ENCODE assay signal across 8 cellular contexts in the genomic region with DNA sequence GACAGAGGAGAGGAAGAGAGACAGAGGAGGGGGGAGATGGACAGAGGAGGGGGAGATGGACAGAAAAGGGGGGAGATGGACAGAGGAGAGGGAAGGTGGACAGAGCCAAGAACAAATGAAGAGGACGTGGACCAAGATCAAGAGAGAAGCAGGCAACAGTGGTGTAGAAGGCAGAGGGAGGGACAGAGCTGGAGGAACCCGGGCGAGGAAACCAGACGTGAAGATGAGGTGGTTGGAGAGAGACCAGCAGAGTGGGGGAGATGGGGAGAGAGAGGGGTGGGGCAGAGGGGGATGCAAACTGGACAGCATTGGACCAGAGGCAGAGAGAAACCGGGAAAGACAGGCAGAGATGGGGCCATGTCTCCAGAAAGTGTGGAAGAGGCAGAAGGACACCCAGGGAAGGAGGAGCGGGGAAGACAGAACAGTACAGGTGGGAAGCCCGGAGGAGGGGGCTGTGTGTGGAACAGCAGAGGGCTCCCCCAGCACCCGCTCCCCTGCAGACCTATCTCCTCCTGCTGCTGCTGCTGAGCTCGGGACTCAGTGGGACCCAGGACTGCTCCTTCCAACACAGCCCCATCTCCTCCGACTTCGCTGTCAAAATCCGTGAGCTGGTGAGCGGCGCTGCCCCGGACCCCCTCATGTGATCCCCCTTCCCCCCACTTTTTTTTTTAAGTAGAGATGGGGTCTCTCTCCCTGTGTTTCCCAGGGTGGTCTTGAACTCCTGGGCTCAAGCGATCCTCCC. TPM values are rescaled to one million over a fixed set of nuclear protein-coding genes. Genes with fewer than 3 reads are reported as not detected.
DNase-seq lines count a peak whose midpoint lies in the region; ATAC-seq and TF ChIP-seq lines count a peak whose summit lies in the region.

No MANE protein-coding gene starts in this region.

- intact Hi-C loops in left ventricle myocardium inferior (cut with micrococcal nuclease) (no loop called here), heart right ventricle (cut with DNase I) (loop anchor here in 1 of 10 donors (2.0 kb wide), 1 partner anchor 67 kb away; no protein-coding TSS in a partner anchor)

- DNase-seq in left ventricle myocardium inferior = no peak
- no peak for DNase-seq in heart right ventricle
- no peak for DNase-seq in SKM-1 treated with dmso at 0.1 percent for 144 hours (lab: John Stamatoyannopoulos, UW; ENCODE audit: unreplicated experiment)
- DNase-seq in NCI-H2081 (lab: John Stamatoyannopoulos, UW) = no peak
- DNase-seq in NCI-H446 (lab: John Stamatoyannopoulos, UW) = no peak

- H3K9me3 Mint-ChIP-seq in activated T-helper 17 cell treated with anti-CD3 and anti-CD28 coated beads, Interleukin-2, amount 50 U/mL, for 72 hours = no peaks in the 10 kb centered on the region

- H3K27ac Mint-ChIP-seq in activated T-helper 17 cell treated with anti-CD3 and anti-CD28 coated beads, Interleukin-2, amount 50 U/mL, for 72 hours = peak overlapping the region; percentile 95

- H3K9ac ChIP-seq in mucosa of rectum (ENCODE audit: low read depth in 1 of 2, low read length in 2 of 2) = peak overlapping the region; percentile 60 to 69

- H3K4me3 ChIP-seq in left ventricle myocardium inferior = peak overlapping the region; percentile 76
- peak overlapping the region in 3 of 10 donors; percentile 11 to 70 (median 67) for H3K4me3 ChIP-seq in heart right ventricle
- H3K4me3 ChIP-seq in mucosa of rectum (ENCODE audit: low read length in 2 of 2) = peak overlapping the region; percentile 76 to 78
- no peak overlapping the region for H3K4me3 ChIP-seq in urinary bladder (ENCODE audit: low read depth, low read length)

- no peak for TF ChIP-seq CTCF in left ventricle myocardium inferior (IDR thresholded peaks at IDR 0.05; ENCODE audit: borderline replicate concordance)
- TF ChIP-seq CTCF in heart right ventricle (IDR thresholded peaks at IDR 0.05) = no peak

- H3K4me1 ChIP-seq in left ventricle myocardium inferior (peaks cover 27% of the 10 kb centered on the region), heart right ventricle (peaks cover 0 to 29% (median 13%) of the 10 kb centered on the region in 9 donors), mucosa of rectum (ENCODE audit: control insufficient read depth in 2 of 2, insufficient read depth in 2 of 2, low read length in 2 of 2) (peaks cover 5 to 8% of the 10 kb centered on the region in 2 donors), urinary bladder (ENCODE audit: insufficient read depth) (no peaks in the 10 kb centered on the region)

- peak overlapping the region; percentile 91 for H3K27ac ChIP-seq in left ventricle myocardium inferior (replicated peaks)
- peak overlapping the region in 5 of 10 donors; percentile 44 to 93 (median 92) for H3K27ac ChIP-seq in heart right ventricle
- peak overlapping the region; percentile 69 to 85 for H3K27ac ChIP-seq in mucosa of rectum (ENCODE audit: low read depth in 2 of 2, low read length in 2 of 2)
- H3K27ac ChIP-seq in urinary bladder (ENCODE audit: low read depth) = peak overlapping the region; percentile 53

- peaks cover 14% of the 10 kb centered on the region for H3K4me1 Mint-ChIP-seq in activated T-helper 17 cell treated with anti-CD3 and anti-CD28 coated beads, Interleukin-2, amount 50 U/mL, for 72 hours

- no peak for ATAC-seq in heart right ventricle
- no peak for ATAC-seq in activated T-helper 17 cell treated with anti-CD3 and anti-CD28 coated beads, Interleukin-2, amount 50 U/mL, for 72 hours (replicated peaks)

- H3K27me3 ChIP-seq in left ventricle myocardium inferior (ENCODE audit: low read depth) (no peaks in the 10 kb centered on the region), heart right ventricle (no peaks in the 10 kb centered on the region), mucosa of rectum (ENCODE audit: control insufficient read depth in 2 of 2, insufficient read depth in 2 of 2, low read length in 2 of 2) (no peaks in the 10 kb centered on the region)

- 64 to 75% methylated on average over 16 of the region's 16 CpGs for WGBS in heart right ventricle, 2 donors
- 64% methylated on average over 16 of the region's 16 CpGs for WGBS in urinary bladder

- peak overlapping the region; percentile 98 for H3K4me3 Mint-ChIP-seq in activated T-helper 17 cell treated with anti-CD3 and anti-CD28 coated beads, Interleukin-2, amount 50 U/mL, for 72 hours

- H3K36me3 ChIP-seq in left ventricle myocardium inferior (no peaks in the 10 kb centered on the region), heart right ventricle (peaks cover 0 to 14% (median 0%) of the 10 kb centered on the region in 9 donors), mucosa of rectum (ENCODE audit: control insufficient read depth in 2 of 2, insufficient read depth in 2 of 2, low read length in 2 of 2) (peaks cover 0 to 5% of the 10 kb centered on the region in 2 donors), urinary bladder (ENCODE audit: insufficient read depth) (no peaks in the 10 kb centered on the region)

- peaks cover 50% of the 10 kb centered on the region for H3K36me3 Mint-ChIP-seq in activated T-helper 17 cell treated with anti-CD3 and anti-CD28 coated beads, Interleukin-2, amount 50 U/mL, for 72 hours (ENCODE audit: low read depth)

- H3K27me3 Mint-ChIP-seq in activated T-helper 17 cell treated with anti-CD3 and anti-CD28 coated beads, Interleukin-2, amount 50 U/mL, for 72 hours = no peaks in the 10 kb centered on the region

- H3K9me3 ChIP-seq in left ventricle myocardium inferior (replicated peaks) (no peaks in the 10 kb centered on the region), heart right ventricle (no peaks in the 10 kb centered on the region), mucosa of rectum (ENCODE audit: control insufficient read depth in 2 of 2, low read length in 2 of 2) (no peaks in the 10 kb centered on the region)

RNA-seq across cellular contexts. Expression of a gene that starts 1.3 kb away (rescaled TPM):
- 3.1 TPM for total RNA-seq in left ventricle myocardium inferior
- total RNA-seq in heart right ventricle = 10 to 100 TPM in 1 of 10 donors, 1 to 10 TPM in 9; 1.6 to 14.8 (median 3.1) TPM
- 10 to 100 TPM in 1 of 2 donors, 1 to 10 TPM in 1; 4.2 to 14.0 TPM for polyA plus RNA-seq in heart right ventricle
- total RNA-seq in activated T-helper 17 cell treated with anti-CD3 and anti-CD28 coated beads, Interleukin-2, amount 50 U/mL, for 72 hours = 10 to 100 TPM; 77.2 to 92.8 TPM
- 3.4 TPM for total RNA-seq in urinary bladder
- polyA plus RNA-seq in urinary bladder = 18.8 TPM

RNA-seq across cellular contexts. Expression of a gene that starts 12.0 kb away (rescaled TPM):
- total RNA-seq in left ventricle myocardium inferior (1,308 TPM), heart right ventricle (1,000 to 10,000 TPM; 1,171 to 1,844 (median 1,328) TPM), urinary bladder (2,198 TPM)
- polyA plus RNA-seq in heart right ventricle (1,000 to 10,000 TPM; 1,376 to 2,740 TPM), urinary bladder (3,726 TPM)
- total RNA-seq in activated T-helper 17 cell treated with anti-CD3 and anti-CD28 coated beads, Interleukin-2, amount 50 U/mL, for 72 hours = 1,000 to 10,000 TPM; 3,905 to 4,763 TPM

RNA-seq across cellular contexts. Expression of a gene that starts 20.9 kb away (rescaled TPM):
- total RNA-seq in left ventricle myocardium inferior (998 TPM), heart right ventricle (1,000 to 10,000 TPM in 4 of 10 donors, 100 to 1,000 TPM in 6; 739 to 1,152 (median 854) TPM), urinary bladder (1,853 TPM)
- polyA plus RNA-seq in heart right ventricle (1,000 to 10,000 TPM; 2,102 to 3,642 TPM), urinary bladder (3,946 TPM)
- total RNA-seq in activated T-helper 17 cell treated with anti-CD3 and anti-CD28 coated beads, Interleukin-2, amount 50 U/mL, for 72 hours = 1,000 to 10,000 TPM; 2,381 to 3,085 TPM

RNA-seq across cellular contexts. Expression of a gene that starts 22.3 kb away (rescaled TPM):
- total RNA-seq in left ventricle myocardium inferior (9.6 TPM), heart right ventricle (10 to 100 TPM in 3 of 10 donors, 1 to 10 TPM in 7; 4.4 to 14.9 (median 7.4) TPM), urinary bladder (14.2 TPM)
- polyA plus RNA-seq in heart right ventricle (10 to 100 TPM; 17.8 to 19.9 TPM), urinary bladder (34.7 TPM)
- 10 to 100 TPM; 15.5 to 39.1 TPM for total RNA-seq in activated T-helper 17 cell treated with anti-CD3 and anti-CD28 coated beads, Interleukin-2, amount 50 U/mL, for 72 hours

RNA-seq across cellular contexts. Expression of a gene that starts 23.7 kb away (rescaled TPM):
- total RNA-seq in left ventricle myocardium inferior (24.7 TPM), heart right ventricle (10 to 100 TPM; 15.7 to 42.1 (median 25.7) TPM), urinary bladder (49.6 TPM)
- polyA plus RNA-seq in heart right ventricle (10 to 100 TPM; 32.5 to 60.0 TPM), urinary bladder (69.6 TPM)
- total RNA-seq in activated T-helper 17 cell treated with anti-CD3 and anti-CD28 coated beads, Interleukin-2, amount 50 U/mL, for 72 hours = 100 to 1,000 TPM; 183 to 194 TPM

Comparison
In these comparisons a context has a peak if more than half of its experiments do, and no peak if none do; other contexts are left out.
1. RNA of a gene that starts 1.3 kb away (total RNA-seq): 77.2 to 92.8 TPM in activated T-helper 17 cell treated with anti-CD3 and anti-CD28 coated beads, Interleukin-2, amount 50 U/mL, for 72 hours; 3.4 TPM in urinary bladder (single experiment), 1.6 to 14.8 TPM in heart right ventricle and 3.1 TPM in left ventricle myocardium inferior (single experiment); every median in the first group is over 4 times any median in the second.